ENCODE assay signal across 18 cellular contexts in the genomic region with DNA sequence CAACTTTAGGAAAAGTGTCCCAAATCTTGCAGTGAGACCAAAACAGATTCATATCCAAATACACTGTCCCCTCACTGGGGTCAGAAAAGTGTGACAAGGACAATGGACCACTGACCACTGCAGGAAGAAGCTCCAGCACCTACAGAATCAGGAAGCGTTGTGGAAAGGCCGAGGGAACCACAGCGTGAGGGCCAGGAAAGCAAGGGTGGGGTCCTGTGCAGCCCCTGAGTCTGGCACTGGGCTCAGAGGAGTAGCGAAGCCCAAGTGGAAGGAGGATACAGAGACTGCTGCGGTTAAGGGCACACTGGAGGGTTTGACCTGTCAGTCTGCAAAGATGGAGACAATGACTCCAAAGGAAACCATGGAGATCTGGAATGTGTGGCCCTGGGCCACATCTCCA. TPM values are rescaled to one million over a fixed set of nuclear protein-coding genes. Genes with fewer than 3 reads are reported as not detected.
DNase-seq lines count a peak whose midpoint lies in the region; ATAC-seq and TF ChIP-seq lines count a peak whose summit lies in the region.
"Had no signal": no experiment of that assay in that cellular context is flagged by ENCODE, and none has a peak within 500 bp of the region (broad histone marks: within the 10 kb centered on the region; RNA-seq: fewer than 3 reads in every experiment).

No MANE protein-coding gene starts in this region.

- H3K4me1 ChIP-seq in Karpas-422 (ENCODE audit: low read length) (peaks cover 74% of the 10 kb centered on the region), ovary (ENCODE audit: insufficient read depth) (peaks cover 2% of the 10 kb centered on the region)

- H3K4me2 ChIP-seq in Karpas-422 (ENCODE audit: low read depth, low read length, poor library complexity, severe bottlenecking) = no peak overlapping the region
- H3K4me2 ChIP-seq: A549 had no signal

- no peak for TF ChIP-seq CTCF in ovary (IDR thresholded peaks at IDR 0.05)

- H3K9me2 ChIP-seq in Karpas-422 (replicated peaks; ENCODE audit: insufficient read depth, low read length) = no peaks in the 10 kb centered on the region

- H4K20me1 ChIP-seq in Karpas-422 (ENCODE audit: insufficient read depth, low read depth, low read length) = no peaks in the 10 kb centered on the region

- no peak for DNase-seq in activated T-cell treated with anti-CD3 and anti-CD28 coated beads, Interleukin-2, amount 50 U/mL, for 24 hours
- no peak for DNase-seq in activated T-cell treated with anti-CD3 and anti-CD28 coated beads, Interleukin-2, amount 50 U/mL, for 4 hours
- DNase-seq in Karpas-422 (no peak), ovary (no peak), DMS53 (lab: John Stamatoyannopoulos, UW) (no peak)
- DNase-seq in activated naive CD8-positive, alpha-beta T cell treated with anti-CD3 and anti-CD28 coated beads, Interleukin-2, amount 50 U/mL, for 24 hours = no peak
- no peak for DNase-seq in stimulated activated naive CD8-positive, alpha-beta T cell treated with anti-CD3 and anti-CD28 coated beads, Interleukin-15, amount 100 ng/mL, for 72 hours
- DNase-seq: Caco-2, DMS153, EL, HFFc6, KBM-7, NCI-H1436, NCI-H2029 treated with DMSO at 0.1 percent for 48 hours, NCI-H2171 treated with DMSO at 0.1 percent for 48 hours, NCI-H446 treated with DMSO at 0.1 percent for 48 hours, NCI-H748 treated with DMSO at 0.1 percent for 48 hours had no signal

- peak overlapping the region; percentile 99 for H3K27ac Mint-ChIP-seq in activated T-cell treated with anti-CD3 and anti-CD28 coated beads, Interleukin-2, amount 50 U/mL, for 24 hours
- H3K27ac Mint-ChIP-seq in activated naive CD8-positive, alpha-beta T cell treated with anti-CD3 and anti-CD28 coated beads, Interleukin-2, amount 50 U/mL, for 24 hours = peak overlapping the region; percentile 94
- H3K27ac Mint-ChIP-seq in stimulated activated naive CD8-positive, alpha-beta T cell treated with anti-CD3 and anti-CD28 coated beads, Interleukin-15, amount 100 ng/mL, for 72 hours = peak overlapping the region in 1 of 2 donors; percentile 28
- H3K27ac Mint-ChIP-seq: HFFc6 had no signal

- peak overlapping the region; percentile 11; the same call in 1 of the 2 replicates for H3K9ac ChIP-seq in Karpas-422 (ENCODE audit: low read length)

- H2AFZ ChIP-seq in Karpas-422 (ENCODE audit: low read length) = no peak overlapping the region

- 87 to 97% (median 97%) methylated on average over 5 of the region's 5 CpGs for WGBS in ovary, 3 donors

- no peak for TF ChIP-seq POLR2A in ovary (IDR thresholded peaks at IDR 0.05)

- intact Hi-C loops in ovary (cut with DNase I) = no loop called here

- H3K4me3 Mint-ChIP-seq in activated T-cell treated with anti-CD3 and anti-CD28 coated beads, Interleukin-2, amount 50 U/mL, for 24 hours = no peak overlapping the region
- no peak overlapping the region for H3K4me3 Mint-ChIP-seq in activated T-cell treated with anti-CD3 and anti-CD28 coated beads, Interleukin-2, amount 50 U/mL, for 4 hours
- no peak overlapping the region for H3K4me3 Mint-ChIP-seq in activated naive CD8-positive, alpha-beta T cell treated with anti-CD3 and anti-CD28 coated beads, Interleukin-2, amount 50 U/mL, for 24 hours
- H3K4me3 Mint-ChIP-seq in stimulated activated naive CD8-positive, alpha-beta T cell treated with anti-CD3 and anti-CD28 coated beads, Interleukin-15, amount 100 ng/mL, for 72 hours = peak overlapping the region; percentile 53 to 90
- H3K4me3 Mint-ChIP-seq: HFFc6 had no signal

- H3K36me3 ChIP-seq in Karpas-422 (ENCODE audit: insufficient read depth, low read length) (no peaks in the 10 kb centered on the region), ovary (no peaks in the 10 kb centered on the region)

- H3K27ac ChIP-seq in Karpas-422 (ENCODE audit: low read length) (0 out of 2 replicates have a peak overlapping the region, but pooled peaks have one; percentile 9), ovary (no peak overlapping the region)
- H3K27ac ChIP-seq: A549 had no signal

- no peaks in the 10 kb centered on the region for H3K79me2 ChIP-seq in Karpas-422 (ENCODE audit: low read length)

- H3K4me3 ChIP-seq in Karpas-422 (ENCODE audit: low read length) (no peak overlapping the region), ovary (no peak overlapping the region)
- H3K4me3 ChIP-seq: A549 had no signal

- H3K4me1 Mint-ChIP-seq in activated T-cell treated with anti-CD3 and anti-CD28 coated beads, Interleukin-2, amount 50 U/mL, for 24 hours (ENCODE audit: low read depth) = peaks cover 53% of the 10 kb centered on the region
- H3K4me1 Mint-ChIP-seq in activated T-cell treated with anti-CD3 and anti-CD28 coated beads, Interleukin-2, amount 50 U/mL, for 4 hours (ENCODE audit: low read depth) = peaks cover 46% of the 10 kb centered on the region
- H3K4me1 Mint-ChIP-seq in activated naive CD8-positive, alpha-beta T cell treated with anti-CD3 and anti-CD28 coated beads, Interleukin-2, amount 50 U/mL, for 24 hours = peaks cover 79% of the 10 kb centered on the region
- peaks cover 88% of the 10 kb centered on the region for H3K4me1 Mint-ChIP-seq in stimulated activated naive CD8-positive, alpha-beta T cell treated with anti-CD3 and anti-CD28 coated beads, Interleukin-15, amount 100 ng/mL, for 72 hours

- H3K36me3 Mint-ChIP-seq in activated T-cell treated with anti-CD3 and anti-CD28 coated beads, Interleukin-2, amount 50 U/mL, for 24 hours (ENCODE audit: low read depth) = no peaks in the 10 kb centered on the region
- H3K36me3 Mint-ChIP-seq in activated T-cell treated with anti-CD3 and anti-CD28 coated beads, Interleukin-2, amount 50 U/mL, for 4 hours (ENCODE audit: insufficient read depth) = no peaks in the 10 kb centered on the region
- H3K36me3 Mint-ChIP-seq in activated naive CD8-positive, alpha-beta T cell treated with anti-CD3 and anti-CD28 coated beads, Interleukin-2, amount 50 U/mL, for 24 hours (ENCODE audit: low read depth) = peaks cover 2% of the 10 kb centered on the region

- no peaks in the 10 kb centered on the region for H3K27me3 ChIP-seq in Karpas-422 (ENCODE audit: low read length)
- H3K27me3 ChIP-seq in ovary = no peaks in the 10 kb centered on the region

- H3K9me3 ChIP-seq in Karpas-422 (ENCODE audit: low read length) = no peaks in the 10 kb centered on the region
- H3K9me3 ChIP-seq in ovary = no peaks in the 10 kb centered on the region
- H3K9me3 ChIP-seq: Caco-2 had no signal

- no peaks in the 10 kb centered on the region for H3K27me3 Mint-ChIP-seq in activated T-cell treated with anti-CD3 and anti-CD28 coated beads, Interleukin-2, amount 50 U/mL, for 24 hours
- no peaks in the 10 kb centered on the region for H3K27me3 Mint-ChIP-seq in activated T-cell treated with anti-CD3 and anti-CD28 coated beads, Interleukin-2, amount 50 U/mL, for 4 hours (ENCODE audit: low read depth)
- H3K27me3 Mint-ChIP-seq in activated naive CD8-positive, alpha-beta T cell treated with anti-CD3 and anti-CD28 coated beads, Interleukin-2, amount 50 U/mL, for 24 hours = no peaks in the 10 kb centered on the region
- no peaks in the 10 kb centered on the region for H3K27me3 Mint-ChIP-seq in stimulated activated naive CD8-positive, alpha-beta T cell treated with anti-CD3 and anti-CD28 coated beads, Interleukin-15, amount 100 ng/mL, for 72 hours

- TF ChIP-seq EP300 in ovary (IDR thresholded peaks at IDR 0.05) = no peak

- no peak for ATAC-seq in activated T-cell treated with anti-CD3 and anti-CD28 coated beads, Interleukin-2, amount 50 U/mL, for 4 hours
- no peak for ATAC-seq in activated naive CD8-positive, alpha-beta T cell treated with anti-CD3 and anti-CD28 coated beads, Interleukin-2, amount 50 U/mL, for 24 hours
- no peak for ATAC-seq in stimulated activated naive CD8-positive, alpha-beta T cell treated with anti-CD3 and anti-CD28 coated beads, Interleukin-15, amount 100 ng/mL, for 72 hours
- ATAC-seq: A549 had no signal

- H3K9me3 Mint-ChIP-seq in activated T-cell treated with anti-CD3 and anti-CD28 coated beads, Interleukin-2, amount 50 U/mL, for 24 hours = peaks cover under 1% of the 10 kb centered on the region
- H3K9me3 Mint-ChIP-seq in activated T-cell treated with anti-CD3 and anti-CD28 coated beads, Interleukin-2, amount 50 U/mL, for 4 hours = no peaks in the 10 kb centered on the region
- no peaks in the 10 kb centered on the region for H3K9me3 Mint-ChIP-seq in activated naive CD8-positive, alpha-beta T cell treated with anti-CD3 and anti-CD28 coated beads, Interleukin-2, amount 50 U/mL, for 24 hours
- H3K9me3 Mint-ChIP-seq in stimulated activated naive CD8-positive, alpha-beta T cell treated with anti-CD3 and anti-CD28 coated beads, Interleukin-15, amount 100 ng/mL, for 72 hours = peaks cover 0 to 9% of the 10 kb centered on the region in 2 donors

RNA-seq across cellular contexts. Expression of a gene that starts 36.9 kb away (rescaled TPM):
- total RNA-seq in activated T-cell treated with anti-CD3 and anti-CD28 coated beads, Interleukin-2, amount 50 U/mL, for 4 hours = 10 to 100 TPM; 26.0 to 31.2 (median 28.6) TPM
- total RNA-seq in Karpas-422 (2014; rRNA removed; shearing (Covaris generic); ENCODE audit: low replicate concordance) = 20.5 and 57.4 TPM in 2 replicates
- 10 to 100 TPM; 26.9 to 62.2 (median 33.4) TPM for total RNA-seq in ovary
- polyA plus RNA-seq in ovary = 100 to 1,000 TPM in 1 of 2 donors, 10 to 100 TPM in 1; 46.0 to 102 TPM

Comparison
In these comparisons a context has a peak if more than half of its experiments do, and no peak if none do; other contexts are left out.
1. H3K4me3 Mint-ChIP-seq: peak in stimulated activated naive CD8-positive, alpha-beta T cell treated with anti-CD3 and anti-CD28 coated beads, Interleukin-15, amount 100 ng/mL, for 72 hours (2 of 2); none in activated T-cell treated with anti-CD3 and anti-CD28 coated beads, Interleukin-2, amount 50 U/mL, for 24 hours (single experiment), activated T-cell treated with anti-CD3 and anti-CD28 coated beads, Interleukin-2, amount 50 U/mL, for 4 hours (single experiment) and activated naive CD8-positive, alpha-beta T cell treated with anti-CD3 and anti-CD28 coated beads, Interleukin-2, amount 50 U/mL, for 24 hours (single experiment).